Comparison of ENCODE assay signal across 8 cellular contexts in genomic region chr1:27368872-27369703, GRCh38. TPM values are rescaled to one million over a fixed set of nuclear protein-coding genes. Genes with fewer than 3 reads are reported as not detected.
DNase-seq lines count a peak whose midpoint lies in the region; ATAC-seq and TF ChIP-seq lines count a peak whose summit lies in the region.

No MANE protein-coding gene starts in this region.

- peaks cover 11% of the 10 kb centered on the region for H3K4me1 ChIP-seq in IMR-90 (ENCODE audit: control insufficient read depth, insufficient read depth, low read length)
- H3K4me1 ChIP-seq in mammary epithelial cell (ENCODE audit: insufficient read depth, low read length) = peaks cover 18% of the 10 kb centered on the region
- H3K4me1 ChIP-seq in naive thymus-derived CD4-positive, alpha-beta T cell (ENCODE audit: control insufficient read depth in 2 of 2, insufficient read depth in 2 of 2, low read length in 2 of 2) = peaks cover 13 to 17% of the 10 kb centered on the region in 2 donors

- peaks cover 6 to 23% of the 10 kb centered on the region in 2 experiments; a peak in 3 of 4 replicates for H3K79me1 ChIP-seq in IMR-90 (ENCODE audit: low read depth in 1 of 2, low read length in 2 of 2)

- intact Hi-C loops in CD4-positive, alpha-beta T cell (cut with DNase I, micrococcal nuclease) = loop anchor here in 1 of 2 experiments (5.0 kb wide), 1 partner anchor 47 kb away; the partner anchor contains the start of gene TMEM222
- intact Hi-C loops in IMR-90 (cut with micrococcal nuclease) (no loop called here), mammary epithelial cell (cut with micrococcal nuclease) (loop anchor here (1.0 to 5.0 kb wide), 3 partner anchors 37 to 68 kb away; partner anchors contain the start of gene TMEM222)
- intact Hi-C loops in naive thymus-derived CD4-positive, alpha-beta T cell (cut with micrococcal nuclease) = no loop called here

- H3K4ac ChIP-seq in IMR-90 (ENCODE audit: low read depth, low read length) = no peak overlapping the region

- H2BK20ac ChIP-seq in IMR-90 (ENCODE audit: low read depth, low read length) = no peak overlapping the region

- peaks cover 38% of the 10 kb centered on the region for H3K4me1 Mint-ChIP-seq in CD4-positive, alpha-beta T cell (ENCODE audit: low read depth)
- H3K4me1 Mint-ChIP-seq in naive thymus-derived CD4-positive, alpha-beta T cell = peaks cover 20 to 46% (median 41%) of the 10 kb centered on the region in 7 donors

- no peak overlapping the region for H3K4me2 ChIP-seq in IMR-90 (ENCODE audit: low read depth, low read length)
- H3K4me2 ChIP-seq in mammary epithelial cell (ENCODE audit: insufficient read depth, low read depth, low read length) = no peak overlapping the region

- no peak overlapping the region for H4K91ac ChIP-seq in IMR-90 (ENCODE audit: insufficient read depth, low read depth, low read length)

- H3K23ac ChIP-seq in IMR-90 (ENCODE audit: low read depth, low read length) = no peak overlapping the region

- no peak overlapping the region for H2BK15ac ChIP-seq in IMR-90 (ENCODE audit: low read depth, low read length)

- in situ Hi-C loops in IMR-90 (cut with MboI; ENCODE audit: low sequenced_read_pairs) (no loop called here), mammary epithelial cell (cut with MboI; ENCODE audit: low sequenced_read_pairs in 2 of 2) (no loop called here)

- H3K79me2 ChIP-seq in mammary epithelial cell (ENCODE audit: insufficient read depth, low read length) = peaks cover 12% of the 10 kb centered on the region

- H3K14ac ChIP-seq in IMR-90 (replicated peaks; ENCODE audit: low read depth, low read length) = no peak overlapping the region

- H3K27me3 Mint-ChIP-seq in CD4-positive, alpha-beta T cell = no peaks in the 10 kb centered on the region
- H3K27me3 Mint-ChIP-seq in naive thymus-derived CD4-positive, alpha-beta T cell = peaks cover 0 to 3% (median 0%) of the 10 kb centered on the region in 5 donors

- no peak for TF ChIP-seq CTCF in CD4-positive, alpha-beta T cell (IDR thresholded peaks at IDR 0.05)
- TF ChIP-seq CTCF in IMR-90 (conservative IDR thresholded peaks at IDR 0.05; ENCODE audit: low read depth, low read length) = peak; percentile 45
- peak; percentile 21 to 40 for TF ChIP-seq CTCF in mammary epithelial cell (conservative IDR thresholded peaks at IDR 0.05 in 1 of 2, IDR thresholded peaks at IDR 0.05 in 1 of 2; ENCODE audit: extremely low read depth in 1 of 2, insufficient read depth in 1 of 2, low read depth in 1 of 2, low read length in 2 of 2)

- no peak overlapping the region for H3K18ac ChIP-seq in IMR-90 (ENCODE audit: low read depth, low read length)

- H3K4me3 ChIP-seq in IMR-90 (ENCODE audit: insufficient read depth, low read depth, low read length) (no peak overlapping the region), mammary epithelial cell (replicated peaks in 1 of 3; ENCODE audit: insufficient read depth in 1 of 3, low read depth in 2 of 3, low read length in 3 of 3) (no peak overlapping the region)
- H3K4me3 ChIP-seq in naive thymus-derived CD4-positive, alpha-beta T cell (ENCODE audit: low read length) = no peak overlapping the region

- CTCF ChIA-PET in CD4-positive, alpha-beta T cell (lab: Charles Lee) = interaction anchor here (0.6 to 1.2 kb wide), 3 partner anchors 19 to 60 kb away, joined by 3 read pairs; no protein-coding TSS in a partner anchor
- CTCF ChIA-PET in IMR-90 (lab: Yijun Ruan, JAX) = interaction anchor here (0.6 to 1.1 kb wide), 2 partner anchors 18 to 239 kb away, joined by 3 to 4 read pairs; no protein-coding TSS in a partner anchor
- CTCF ChIA-PET in mammary epithelial cell (lab: Charles Lee; ENCODE audit: low non-redundant PET) = no interaction called here
- CTCF ChIA-PET in naive thymus-derived CD4-positive, alpha-beta T cell (lab: Charles Lee) = interaction anchor here (1.4 to 3.0 kb wide), 2 partner anchors 12 to 72 kb away, joined by 6 to 10 read pairs; no protein-coding TSS in a partner anchor

- H3K9me3 Mint-ChIP-seq in CD4-positive, alpha-beta T cell = no peaks in the 10 kb centered on the region
- no peaks in the 10 kb centered on the region for H3K9me3 Mint-ChIP-seq in naive thymus-derived CD4-positive, alpha-beta T cell

- H2BK5ac ChIP-seq in IMR-90 (ENCODE audit: low read depth, low read length, poor library complexity, severe bottlenecking) = no peak overlapping the region

- no peak overlapping the region for H2BK120ac ChIP-seq in IMR-90 (ENCODE audit: low read depth, low read length)

- no TSS peak for BruUV-seq in IMR-90 (replicated peaks; lab: Mats Ljungman, UMichigan)
- BruUV-seq in mammary epithelial cell (replicated peaks; lab: Mats Ljungman, UMichigan) = no TSS peak

- H3K9me1 ChIP-seq in IMR-90 (ENCODE audit: insufficient read depth, low read length) = peaks cover 18% of the 10 kb centered on the region

- POLR2A ChIA-PET in CD4-positive, alpha-beta T cell (lab: Charles Lee) = interaction anchor here (0.7 to 1.6 kb wide), 3 partner anchors 10 to 27 kb away, joined by 3 read pairs; partner anchors contain the start of gene SYTL1
- POLR2A ChIA-PET in IMR-90 (lab: Charles Lee; ENCODE audit: unreplicated experiment) = no interaction called here
- POLR2A ChIA-PET in naive thymus-derived CD4-positive, alpha-beta T cell (lab: Charles Lee) = interaction anchor here (1.6 kb wide), 1 partner anchor 11 kb away, joined by 7 read pairs; no protein-coding TSS in a partner anchor

- H4K20me1 ChIP-seq in IMR-90 (ENCODE audit: insufficient read depth, low read length) = peaks cover 2% of the 10 kb centered on the region; the same call in 1 of the 2 replicates
- no peaks in the 10 kb centered on the region for H4K20me1 ChIP-seq in mammary epithelial cell (ENCODE audit: insufficient read depth, low read length)

- TF ChIP-seq POLR2A in IMR-90 (IDR thresholded peaks at IDR 0.05; ENCODE audit: low read depth, low read length) = no peak

- peak; percentile 39; the same call in 1 of the 2 replicates for TF ChIP-seq RAD21 in IMR-90 (IDR thresholded peaks at IDR 0.05; ENCODE audit: low read length)

- H2AFZ ChIP-seq in IMR-90 (replicated peaks; ENCODE audit: low read length, poor library complexity) = no peak overlapping the region
- no peak overlapping the region for H2AFZ ChIP-seq in mammary epithelial cell (ENCODE audit: low read depth, low read length)

- no peaks in the 10 kb centered on the region for H3K36me3 Mint-ChIP-seq in CD4-positive, alpha-beta T cell (ENCODE audit: low read depth)
- H3K36me3 Mint-ChIP-seq in naive thymus-derived CD4-positive, alpha-beta T cell = no peaks in the 10 kb centered on the region

- H2AK9ac ChIP-seq in IMR-90 (replicated peaks; ENCODE audit: low read depth, low read length, poor library complexity) = no peak overlapping the region

- dilution Hi-C loops in IMR-90 (cut with HindIII; ENCODE audit: low sequenced_read_pairs, unreplicated experiment) (no loop called here), mammary epithelial cell (cut with HindIII; ENCODE audit: low sequenced_read_pairs) (no loop called here)

- H3K27ac ChIP-seq in CD4-positive, alpha-beta T cell (ENCODE audit: low read depth, low read length) = no peak overlapping the region
- H3K27ac ChIP-seq in IMR-90 (ENCODE audit: insufficient read depth, low read length) (no peak overlapping the region), mammary epithelial cell (ENCODE audit: insufficient read depth, low read depth, low read length) (no peak overlapping the region)
- H3K27ac ChIP-seq in naive thymus-derived CD4-positive, alpha-beta T cell (ENCODE audit: low read depth, low read length) = no peak overlapping the region

- no peak for ATAC-seq in CD4-positive, alpha-beta T cell (ENCODE audit: poor library complexity)
- ATAC-seq in IMR-90 (ENCODE audit: low read depth) (no peak), GM21526 (IDR thresholded peaks at IDR 0.05; ENCODE audit: low FRiP score, unreplicated experiment) (no peak), HG02623 (IDR thresholded peaks at IDR 0.05; ENCODE audit: unreplicated experiment) (no peak)
- ATAC-seq in naive thymus-derived CD4-positive, alpha-beta T cell = peak; percentile 44

- H4K5ac ChIP-seq in IMR-90 (ENCODE audit: low read depth, low read length) = no peak overlapping the region

- H3K27ac Mint-ChIP-seq in CD4-positive, alpha-beta T cell = peak overlapping the region; percentile 44
- peak overlapping the region in 6 of 9 donors; percentile 0 to 71 (median 44) for H3K27ac Mint-ChIP-seq in naive thymus-derived CD4-positive, alpha-beta T cell

- peak overlapping the region; percentile 23 for H3K4me3 Mint-ChIP-seq in CD4-positive, alpha-beta T cell
- H3K4me3 Mint-ChIP-seq in naive thymus-derived CD4-positive, alpha-beta T cell = peak overlapping the region in 3 of 10 donors; percentile 21 to 57 (median 23)

- no peaks in the 10 kb centered on the region for H3K27me3 ChIP-seq in CD4-positive, alpha-beta T cell (ENCODE audit: control insufficient read depth, insufficient read depth, low read length)
- H3K27me3 ChIP-seq in IMR-90 (ENCODE audit: control insufficient read depth, insufficient read depth, low read length) (peaks cover 3% of the 10 kb centered on the region), mammary epithelial cell (ENCODE audit: insufficient read depth, low read length) (no peaks in the 10 kb centered on the region)
- H3K27me3 ChIP-seq in naive thymus-derived CD4-positive, alpha-beta T cell (ENCODE audit: control insufficient read depth in 2 of 2, insufficient read depth in 2 of 2, low read length in 2 of 2) = no peaks in the 10 kb centered on the region

- 0 out of 2 replicates have a peak, but pooled peaks cover 1% of the 10 kb centered on the region for H3K36me3 ChIP-seq in IMR-90 (ENCODE audit: control insufficient read depth, insufficient read depth, low read length)
- no peaks in the 10 kb centered on the region for H3K36me3 ChIP-seq in mammary epithelial cell (ENCODE audit: insufficient read depth, low read length)
- H3K36me3 ChIP-seq in naive thymus-derived CD4-positive, alpha-beta T cell (ENCODE audit: control insufficient read depth in 2 of 3, insufficient read depth in 3 of 3, low read length in 3 of 3) = no peaks in the 10 kb centered on the region

- no peak overlapping the region for H2AK5ac ChIP-seq in IMR-90 (ENCODE audit: low read depth, low read length)

- H3K56ac ChIP-seq in IMR-90 (ENCODE audit: extremely low read depth, insufficient read depth, low read length) = no peak overlapping the region

- WGBS in IMR-90 (ENCODE audit: extremely low coverage in 2 of 2, insufficient read length in 1 of 2), 2 experiments = 89% methylated on average over 14 of the region's 18 CpGs; no CpG with 5 or more reads in 1 of the 2 experiments
- 38% methylated on average over 17 of the region's 18 CpGs for WGBS in mammary epithelial cell (ENCODE audit: low coverage, missing lambda C conversion rate)

- no peak for DNase-seq in CD4-positive, alpha-beta T cell
- DNase-seq in IMR-90 (peak; percentile 40), mammary epithelial cell (no peak), NCI-H2107 (lab: John Stamatoyannopoulos, UW) (no peak), cerebellar nuclear complex (lab: John Stamatoyannopoulos, UW) (no peak)
- no peak for DNase-seq in naive thymus-derived CD4-positive, alpha-beta T cell

- no peaks in the 10 kb centered on the region for H3K9me3 ChIP-seq in CD4-positive, alpha-beta T cell (ENCODE audit: control insufficient read depth, low read length)
- H3K9me3 ChIP-seq in IMR-90 (ENCODE audit: control insufficient read depth, insufficient read depth, low read length) (no peaks in the 10 kb centered on the region), mammary epithelial cell (replicated peaks; ENCODE audit: insufficient read depth, low read length) (no peaks in the 10 kb centered on the region)
- H3K9me3 ChIP-seq in naive thymus-derived CD4-positive, alpha-beta T cell (ENCODE audit: control insufficient read depth in 2 of 3, low read length in 3 of 3) = no peaks in the 10 kb centered on the region

- H3K9ac ChIP-seq in IMR-90 (ENCODE audit: low read depth, low read length) = no peak overlapping the region
- no peak overlapping the region for H3K9ac ChIP-seq in mammary epithelial cell (ENCODE audit: insufficient read depth, low read length)

- H4K8ac ChIP-seq in IMR-90 (ENCODE audit: low read depth in 2 of 2, low read length in 2 of 2) = no peak overlapping the region

RNA-seq across cellular contexts. Expression of gene MAP3K6, which starts 2.3 kb away (rescaled TPM):
- 1 to 10 TPM; 8.5 to 8.8 TPM for total RNA-seq in CD4-positive, alpha-beta T cell
- total RNA-seq in IMR-90 (2012; rRNA removed) (4.8 and 5.3 TPM in 2 replicates), mammary epithelial cell (10 to 100 TPM; 38.8 to 46.1 TPM)
- polyA plus RNA-seq in IMR-90 (2012; rRNA removed) (15.9 and 17.3 TPM in 2 replicates), mammary epithelial cell (22.5 TPM)
- 6.7 and 10.6 TPM in 2 replicates for polyA plus RNA-seq in IMR-90 (2012; cell fraction: cytosol; rRNA removed)
- 53.8 and 151 TPM in 2 replicates for polyA plus RNA-seq in IMR-90 (2012; cell fraction: nucleus; rRNA removed; ENCODE audit: low replicate concordance)
- polyA minus RNA-seq in mammary epithelial cell = 20.7 TPM
- total RNA-seq in naive thymus-derived CD4-positive, alpha-beta T cell = 10 to 100 TPM; 13.0 to 17.0 (median 15.2) TPM
- polyA plus RNA-seq in naive thymus-derived CD4-positive, alpha-beta T cell = 1 to 10 TPM; 5.9 to 6.6 TPM

RNA-seq across cellular contexts. Expression of gene FCN3, which starts 5.5 kb away (rescaled TPM):
- not detected for total RNA-seq in CD4-positive, alpha-beta T cell
- total RNA-seq in IMR-90 (2012; rRNA removed) (not detected in 2 replicates), mammary epithelial cell (not detected)
- polyA plus RNA-seq in IMR-90 (2012; rRNA removed) (not detected in 2 replicates), mammary epithelial cell (not detected)
- polyA plus RNA-seq in IMR-90 (2012; cell fraction: cytosol; rRNA removed) = not detected in 2 replicates
- not detected in 2 replicates for polyA plus RNA-seq in IMR-90 (2012; cell fraction: nucleus; rRNA removed; ENCODE audit: low replicate concordance)
- not detected for polyA minus RNA-seq in mammary epithelial cell
- not detected for total RNA-seq in naive thymus-derived CD4-positive, alpha-beta T cell
- polyA plus RNA-seq in naive thymus-derived CD4-positive, alpha-beta T cell = not detected

RNA-seq across cellular contexts. Expression of gene CD164L2, which starts 14.0 kb away (rescaled TPM):
- total RNA-seq in CD4-positive, alpha-beta T cell = not detected
- total RNA-seq in IMR-90 (2012; rRNA removed) = not detected in 2 replicates
- not detected in 2 replicates for polyA plus RNA-seq in IMR-90 (2012; rRNA removed)
- not detected in 2 replicates for polyA plus RNA-seq in IMR-90 (2012; cell fraction: cytosol; rRNA removed)
- 0.04 TPM in 1 of 2 replicates, not detected in the other for polyA plus RNA-seq in IMR-90 (2012; cell fraction: nucleus; rRNA removed; ENCODE audit: low replicate concordance)
- 1 to 10 TPM; 1.7 to 2.7 TPM for total RNA-seq in mammary epithelial cell
- 1.4 TPM for polyA plus RNA-seq in mammary epithelial cell
- polyA minus RNA-seq in mammary epithelial cell = 8.2 TPM
- under 1 TPM in 1 of 5 experiments, not detected in 4; 0.24 TPM for total RNA-seq in naive thymus-derived CD4-positive, alpha-beta T cell
- not detected for polyA plus RNA-seq in naive thymus-derived CD4-positive, alpha-beta T cell

RNA-seq across cellular contexts. Expression of gene GPR3, which starts 23.3 kb away (rescaled TPM):
- total RNA-seq in CD4-positive, alpha-beta T cell = under 1 TPM; 0.14 to 0.19 TPM
- 0.72 and 0.83 TPM in 2 replicates for total RNA-seq in IMR-90 (2012; rRNA removed)
- 4.8 and 5.4 TPM in 2 replicates for polyA plus RNA-seq in IMR-90 (2012; rRNA removed)
- 3.3 and 6.1 TPM in 2 replicates for polyA plus RNA-seq in IMR-90 (2012; cell fraction: cytosol; rRNA removed)
- polyA plus RNA-seq in IMR-90 (2012; cell fraction: nucleus; rRNA removed; ENCODE audit: low replicate concordance) = 5.4 and 6.0 TPM in 2 replicates
- total RNA-seq in mammary epithelial cell = 1 to 10 TPM in 1 of 2 donors, under 1 TPM in 1; 0.50 to 2.3 TPM
- 3.1 TPM for polyA plus RNA-seq in mammary epithelial cell
- not detected for polyA minus RNA-seq in mammary epithelial cell
- total RNA-seq in naive thymus-derived CD4-positive, alpha-beta T cell = under 1 TPM in 3 of 5 experiments, not detected in 2; 0.24 to 0.93 (median 0.45) TPM
- under 1 TPM; 0.09 to 0.13 TPM for polyA plus RNA-seq in naive thymus-derived CD4-positive, alpha-beta T cell

RNA-seq across cellular contexts. Expression of gene SYTL1, which starts 27.3 kb away (rescaled TPM):
- total RNA-seq in CD4-positive, alpha-beta T cell = 100 to 1,000 TPM; 135 to 140 TPM
- total RNA-seq in IMR-90 (2012; rRNA removed) = 0.18 and 0.28 TPM in 2 replicates
- 1.0 and 1.3 TPM in 2 replicates for polyA plus RNA-seq in IMR-90 (2012; rRNA removed)
- 0.24 and 1.0 TPM in 2 replicates for polyA plus RNA-seq in IMR-90 (2012; cell fraction: cytosol; rRNA removed)
- polyA plus RNA-seq in IMR-90 (2012; cell fraction: nucleus; rRNA removed; ENCODE audit: low replicate concordance) = 9.3 and 16.4 TPM in 2 replicates
- 10 to 100 TPM; 63.3 to 91.8 TPM for total RNA-seq in mammary epithelial cell
- polyA plus RNA-seq in mammary epithelial cell = 33.0 TPM
- 14.8 TPM for polyA minus RNA-seq in mammary epithelial cell
- 100 to 1,000 TPM; 107 to 172 (median 136) TPM for total RNA-seq in naive thymus-derived CD4-positive, alpha-beta T cell
- polyA plus RNA-seq in naive thymus-derived CD4-positive, alpha-beta T cell = 100 to 1,000 TPM in 1 of 2 donors, 10 to 100 TPM in 1; 93.0 to 105 TPM
